Comparison of ENCODE assay signal across 13 cellular contexts in genomic region chr15:52728899-52729298, GRCh38. TPM values are rescaled to one million over a fixed set of nuclear protein-coding genes. Genes with fewer than 3 reads are reported as not detected.
A peak's percentile ranks its signal among the peaks of the same experiment; 100 is the strongest.
DNase-seq lines count a peak whose midpoint lies in the region; ATAC-seq, FAIRE-seq and TF ChIP-seq lines count a peak whose summit lies in the region.
"Had no signal": no experiment of that assay in that cellular context is flagged by ENCODE, and none has a peak within 500 bp of the region (broad histone marks: within the 10 kb centered on the region; RNA-seq: fewer than 3 reads in every experiment).

No MANE protein-coding gene starts in this region.

- intact Hi-C loops in stomach (cut with DNase I; ENCODE audit: low total_unique reads) = no loop called here

- FAIRE-seq in bronchial epithelial cell (lab: Jason Lieb, UNC) = no peak

- no peaks in the 10 kb centered on the region for H3K9me3 ChIP-seq in stomach
- H3K9me3 ChIP-seq: neutrophil, transverse colon had no signal

- ATAC-seq in HG02678 (IDR thresholded peaks at IDR 0.05; ENCODE audit: unreplicated experiment) = no peak

- 46 to 59% (median 54%) methylated on average over 2 of the region's 2 CpGs for WGBS in stomach, 5 donors

- DNase-seq in ELR (ENCODE audit: low read depth) (peak; percentile 79), NCI-H226 (peak; percentile 45), bronchial epithelial cell (ENCODE audit: low read depth) (peak; percentile 87), myocyte (ENCODE audit: low read depth) (peak; percentile 27), stomach (no peak), NCI-H1105 (lab: John Stamatoyannopoulos, UW) (no peak)
- no peak for DNase-seq in stimulated activated naive CD4-positive, alpha-beta T cell (lab: John Stamatoyannopoulos, UW)
- DNase-seq: activated naive CD8-positive, alpha-beta T cell treated with anti-CD3 and anti-CD28 coated beads, Interleukin-2, amount 10 ng/mL, durations not matched to agents 7 days and 5 days; RPMI8226; transverse colon had no signal

- H3K36me3 ChIP-seq in bronchial epithelial cell (ENCODE audit: control insufficient read depth, insufficient read depth, low read length) (no peaks in the 10 kb centered on the region), stomach (no peaks in the 10 kb centered on the region)
- H3K36me3 ChIP-seq: neutrophil, transverse colon had no signal

- no peak for TF ChIP-seq POLR2A in stomach (IDR thresholded peaks at IDR 0.05)

- TF ChIP-seq CTCF in bronchial epithelial cell (IDR thresholded peaks at IDR 0.05; ENCODE audit: insufficient read depth, low read length, severe bottlenecking) = no peak
- TF ChIP-seq CTCF in stomach (IDR thresholded peaks at IDR 0.05) = no peak

- H3K4me1 ChIP-seq in stomach = peaks cover 0 to 17% (median 5%) of the 10 kb centered on the region in 4 donors

- H3K4me3 ChIP-seq in bronchial epithelial cell (ENCODE audit: low read depth, low read length) (no peak overlapping the region), stomach (no peak overlapping the region)
- H3K4me3 ChIP-seq: smooth muscle cell, transverse colon had no signal

- H3K27ac ChIP-seq in stomach = no peak overlapping the region
- H3K27ac ChIP-seq: neutrophil, transverse colon had no signal

- no peak for TF ChIP-seq EP300 in stomach (IDR thresholded peaks at IDR 0.05)

- H3K27me3 ChIP-seq in bronchial epithelial cell (ENCODE audit: control insufficient read depth, insufficient read depth, low read length) = no peaks in the 10 kb centered on the region
- no peaks in the 10 kb centered on the region for H3K27me3 ChIP-seq in stomach
- H3K27me3 ChIP-seq: transverse colon had no signal

RNA-seq across cellular contexts. Expression of gene ATOSA, which starts 49.7 kb away (rescaled TPM):
- total RNA-seq in bronchial epithelial cell = 16.6 and 20.0 TPM in 2 replicates
- 27.3 and 34.8 TPM in 2 replicates for total RNA-seq in myocyte
- polyA plus RNA-seq in myocyte (2012) = 16.9 TPM
- total RNA-seq in stomach = 100 to 1,000 TPM in 2 of 5 donors, 10 to 100 TPM in 3; 46.1 to 206 (median 93.5) TPM
- 10 to 100 TPM; 19.4 to 31.4 (median 23.7) TPM for polyA plus RNA-seq in stomach

Comparison
In these comparisons a context has a peak if more than half of its experiments do, and no peak if none do; other contexts are left out.
1. DNase-seq: peak in ELR (single experiment), NCI-H226 (single experiment), bronchial epithelial cell (single experiment) and myocyte (single experiment); none in stomach (single experiment), NCI-H1105 (single experiment) and stimulated activated naive CD4-positive, alpha-beta T cell (0 of 6).